Comparison of ENCODE assay signal across 14 cellular contexts in genomic region chr11:11580831-11581492, GRCh38. TPM values are rescaled to one million over a fixed set of nuclear protein-coding genes. Genes with fewer than 3 reads are reported as not detected.
DNase-seq lines count a peak whose midpoint lies in the region; ATAC-seq, FAIRE-seq and TF ChIP-seq lines count a peak whose summit lies in the region.
"Had no signal": no experiment of that assay in that cellular context is flagged by ENCODE, and none has a peak within 500 bp of the region (broad histone marks: within the 10 kb centered on the region; RNA-seq: fewer than 3 reads in every experiment).

No MANE protein-coding gene starts in this region.

- DNase-seq in NCI-H1105 treated with DMSO at 0.1 percent for 48 hours (lab: John Stamatoyannopoulos, UW), result peak; percentile 25
- peak; percentile 8 for DNase-seq in mucosa of gallbladder (ENCODE audit: low spot score)
- no peak for DNase-seq in frontal cortex (ENCODE audit: low spot score in 2 of 2)
- DNase-seq: kidney, NCI-H187, upper lobe of right lung had no signal

- no peak for TF ChIP-seq CTCF in C4-2B (conservative IDR thresholded peaks at IDR 0.05)

- H3K27ac ChIP-seq in C4-2B (peak overlapping the region; percentile 67), cingulate gyrus (ENCODE audit: low read depth, low read length) (peak overlapping the region; percentile 92)
- H3K27ac ChIP-seq: upper lobe of right lung had no signal

- FAIRE-seq in frontal cortex (lab: Jason Lieb, UNC), result no peak
- FAIRE-seq: kidney, RCC 7860 had no signal

- ATAC-seq in HG03354 (IDR thresholded peaks at IDR 0.05; ENCODE audit: poor library complexity, severe bottlenecking, unreplicated experiment), result no peak
- ATAC-seq in GM18868 (IDR thresholded peaks at IDR 0.05; ENCODE audit: unreplicated experiment), result no peak
- no peak for ATAC-seq in HG02642 (IDR thresholded peaks at IDR 0.05; ENCODE audit: poor library complexity, unreplicated experiment)
- ATAC-seq: upper lobe of right lung, WTC11 had no signal

RNA-seq across cellular contexts. Expression of gene GALNT18, which starts 40.8 kb away (rescaled TPM):
- 20.0 TPM for total RNA-seq in mucosa of gallbladder
- total RNA-seq in frontal cortex, result 20.4 TPM
- total RNA-seq: B cell had no signal

Comparison
In these comparisons a context has a peak if more than half of its experiments do, and no peak if none do; other contexts are left out.
1. DNase-seq: peak in NCI-H1105 treated with DMSO at 0.1 percent for 48 hours (single experiment) and mucosa of gallbladder (single experiment); none in frontal cortex (0 of 2).